Comparison of ENCODE assay signal across 8 cellular contexts in the genomic region with DNA sequence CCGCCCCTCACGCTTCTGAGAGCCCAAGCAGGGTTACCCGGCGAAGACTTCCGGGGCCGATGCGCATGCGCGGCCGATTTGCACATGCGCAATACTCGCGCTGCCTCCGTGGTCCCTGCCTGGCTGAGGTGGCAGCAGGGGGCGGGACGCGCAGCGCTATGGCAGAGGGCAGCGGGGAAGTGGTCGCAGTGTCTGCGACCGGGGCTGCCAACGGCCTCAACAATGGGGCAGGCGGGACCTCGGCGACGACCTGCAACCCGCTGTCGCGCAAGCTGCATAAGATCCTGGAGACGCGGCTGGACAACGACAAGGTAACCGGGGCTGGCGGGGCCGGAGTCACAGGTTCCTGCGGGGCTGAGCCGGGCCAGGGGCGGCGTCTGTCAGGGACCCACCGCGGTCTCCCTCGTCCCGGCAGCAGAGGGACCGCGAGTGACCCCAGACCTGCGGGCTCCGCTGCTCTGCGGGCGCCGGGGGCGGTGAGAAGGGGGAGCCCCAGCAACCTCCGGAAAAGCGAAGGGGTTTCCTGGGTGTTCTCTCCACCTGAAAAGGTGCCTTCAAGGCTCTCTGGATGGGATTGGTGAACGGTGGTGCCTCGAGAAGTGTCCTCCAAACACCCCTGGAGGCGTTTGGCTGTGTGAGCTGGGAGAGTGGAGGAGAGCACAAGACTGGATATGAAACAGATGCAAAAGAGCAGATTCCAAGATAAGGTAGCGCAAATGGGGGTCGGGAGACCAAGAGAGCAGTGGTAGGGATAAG. TPM values are rescaled to one million over a fixed set of nuclear protein-coding genes. Genes with fewer than 3 reads are reported as not detected.
DNase-seq lines count a peak whose midpoint lies in the region; ATAC-seq and TF ChIP-seq lines count a peak whose summit lies in the region.

A gene (plus strand): TSS at position 94 of the 756 bp plus-strand sequence. CDS start 65 bp downstream, at position 159.

- POLR2A ChIA-PET in naive thymus-derived CD4-positive, alpha-beta T cell (lab: Charles Lee) = interaction anchor here (0.6 to 0.7 kb wide), 2 partner anchors 336 to 1156 kb away, joined by 3 read pairs; no protein-coding TSS in a partner anchor

- peak within 1 kb of the TSS; percentile 57 to 80 (median 68) for H3K27ac ChIP-seq in Peyer's patch
- peak within 1 kb of the TSS; percentile 9 for H3K27ac ChIP-seq in fibroblast of lung (ENCODE audit: insufficient read depth, low read length)
- peak within 1 kb of the TSS; percentile 79 for H3K27ac ChIP-seq in naive thymus-derived CD4-positive, alpha-beta T cell (ENCODE audit: low read depth, low read length)

- CTCF ChIA-PET in naive thymus-derived CD4-positive, alpha-beta T cell (lab: Charles Lee) = interaction anchor here (0.6 kb wide), 1 partner anchor 620 kb away, joined by 3 read pairs; no protein-coding TSS in a partner anchor

- peaks cover 0 to 9% (median 6%) of the 10 kb centered on the region in 5 donors for H3K36me3 Mint-ChIP-seq in naive thymus-derived CD4-positive, alpha-beta T cell
- H3K36me3 Mint-ChIP-seq in stimulated activated memory B cell treated with anti-CD40 and anti-IgM and Interleukin-4, amounts not matched to agents 10 μg/mL and 1 μg/mL and 100 μg/mL, for 72 hours = no peaks in the 10 kb centered on the region

- intact Hi-C loops in naive thymus-derived CD4-positive, alpha-beta T cell (cut with micrococcal nuclease) = loop anchor here (1.0 to 10.0 kb wide), 7 partner anchors 617 to 1608 kb away; a partner anchor contains a TSS

- H3K9ac ChIP-seq in fibroblast of lung (ENCODE audit: insufficient read depth, low read length) = peak within 1 kb of the TSS; percentile 66

- peak; percentile 86 for ATAC-seq in GM21737 (IDR thresholded peaks at IDR 0.05; ENCODE audit: unreplicated experiment)
- peak; percentile 93 for ATAC-seq in naive thymus-derived CD4-positive, alpha-beta T cell
- ATAC-seq in stimulated activated memory B cell treated with anti-CD40 and anti-IgM and Interleukin-4, amounts not matched to agents 10 μg/mL and 1 μg/mL and 100 μg/mL, for 72 hours = peak; percentile 95

- H3K4me1 ChIP-seq in Peyer's patch = peaks cover 0 to 11% (median 1%) of the 10 kb centered on the region in 4 donors
- no peaks in the 10 kb centered on the region for H3K4me1 ChIP-seq in fibroblast of lung (ENCODE audit: control insufficient read depth, extremely low read depth, insufficient read depth, low read length)
- H3K4me1 ChIP-seq in naive thymus-derived CD4-positive, alpha-beta T cell (ENCODE audit: control insufficient read depth in 2 of 2, insufficient read depth in 2 of 2, low read length in 2 of 2) = peaks cover 4 to 5% of the 10 kb centered on the region in 2 donors

- H3K4me3 Mint-ChIP-seq in naive thymus-derived CD4-positive, alpha-beta T cell = peak within 1 kb of the TSS; percentile 89 to 100 (median 96)
- H3K4me3 Mint-ChIP-seq in stimulated activated memory B cell treated with anti-CD40 and anti-IgM and Interleukin-4, amounts not matched to agents 10 μg/mL and 1 μg/mL and 100 μg/mL, for 72 hours = peak within 1 kb of the TSS; percentile 94

- peak within 1 kb of the TSS; percentile 81 for H3K4me2 ChIP-seq in fibroblast of lung (ENCODE audit: extremely low read depth, insufficient read depth, low read length)

- TF ChIP-seq POLR2A in Peyer's patch (IDR thresholded peaks at IDR 0.05) = peak in 1 of 2 donors; percentile 27

- H3K27me3 Mint-ChIP-seq in naive thymus-derived CD4-positive, alpha-beta T cell = peaks cover 0 to 14% (median 4%) of the 10 kb centered on the region in 5 donors
- no peaks in the 10 kb centered on the region for H3K27me3 Mint-ChIP-seq in stimulated activated memory B cell treated with anti-CD40 and anti-IgM and Interleukin-4, amounts not matched to agents 10 μg/mL and 1 μg/mL and 100 μg/mL, for 72 hours

- DNase-seq in EH (ENCODE audit: low read depth) = peak; percentile 83
- peak; percentile 90 for DNase-seq in KG1 (lab: John Stamatoyannopoulos, UW)
- DNase-seq in Peyer's patch = peak; percentile 88 to 97 (median 91)
- peak; percentile 94 for DNase-seq in activated T-helper 1 cell treated with Interleukin-2 at 50 U/mL for 16 hours (ENCODE audit: low read depth)
- peak; percentile 77 to 84 for DNase-seq in fibroblast of lung (ENCODE audit: low read depth in 2 of 2)
- DNase-seq in naive thymus-derived CD4-positive, alpha-beta T cell = peak; percentile 88 to 99 (median 94)

- H3K4me3 ChIP-seq in Peyer's patch (peak within 1 kb of the TSS; percentile 75 to 94 (median 80)), fibroblast of lung (replicated peaks in 1 of 4; ENCODE audit: control extremely low read depth in 1 of 4, insufficient read depth in 1 of 4, low read depth in 3 of 4, low read length in 4 of 4) (peak within 1 kb of the TSS; percentile 80 to 94 (median 92))
- H3K4me3 ChIP-seq in naive thymus-derived CD4-positive, alpha-beta T cell (ENCODE audit: low read length) = peak within 1 kb of the TSS; percentile 79

- peak within 1 kb of the TSS; percentile 97 for H2AFZ ChIP-seq in fibroblast of lung (ENCODE audit: low read length)

- H3K27ac Mint-ChIP-seq in naive thymus-derived CD4-positive, alpha-beta T cell = peak within 1 kb of the TSS; percentile 79 to 97 (median 90)
- peak within 1 kb of the TSS; percentile 90 for H3K27ac Mint-ChIP-seq in stimulated activated memory B cell treated with anti-CD40 and anti-IgM and Interleukin-4, amounts not matched to agents 10 μg/mL and 1 μg/mL and 100 μg/mL, for 72 hours

- no peaks in the 10 kb centered on the region for H3K27me3 ChIP-seq in Peyer's patch
- H3K27me3 ChIP-seq in fibroblast of lung (ENCODE audit: control insufficient read depth, insufficient read depth, low read length) = no peaks in the 10 kb centered on the region
- H3K27me3 ChIP-seq in naive thymus-derived CD4-positive, alpha-beta T cell (ENCODE audit: control insufficient read depth in 2 of 2, insufficient read depth in 2 of 2, low read length in 2 of 2) = no peaks in the 10 kb centered on the region

- H3K36me3 ChIP-seq in Peyer's patch = no peaks in the 10 kb centered on the region
- H3K36me3 ChIP-seq in fibroblast of lung (ENCODE audit: control insufficient read depth, insufficient read depth, low read length) = no peaks in the 10 kb centered on the region
- peaks cover 0 to 7% (median 5%) of the 10 kb centered on the region in 3 experiments for H3K36me3 ChIP-seq in naive thymus-derived CD4-positive, alpha-beta T cell (ENCODE audit: control insufficient read depth in 2 of 3, insufficient read depth in 3 of 3, low read length in 3 of 3)

- peaks cover 3% of the 10 kb centered on the region for H3K79me2 ChIP-seq in fibroblast of lung (ENCODE audit: control insufficient read depth, insufficient read depth, low read length)

- peaks cover 19 to 46% (median 43%) of the 10 kb centered on the region in 7 donors for H3K4me1 Mint-ChIP-seq in naive thymus-derived CD4-positive, alpha-beta T cell
- H3K4me1 Mint-ChIP-seq in stimulated activated memory B cell treated with anti-CD40 and anti-IgM and Interleukin-4, amounts not matched to agents 10 μg/mL and 1 μg/mL and 100 μg/mL, for 72 hours = peaks cover 33% of the 10 kb centered on the region

- H3K9me3 ChIP-seq in Peyer's patch (no peaks in the 10 kb centered on the region), fibroblast of lung (ENCODE audit: control insufficient read depth, insufficient read depth, low read depth, low read length) (no peaks in the 10 kb centered on the region)
- H3K9me3 ChIP-seq in naive thymus-derived CD4-positive, alpha-beta T cell (ENCODE audit: control insufficient read depth in 2 of 3, low read length in 3 of 3) = no peaks in the 10 kb centered on the region

- H4K20me1 ChIP-seq in fibroblast of lung (ENCODE audit: control insufficient read depth, extremely low read depth, insufficient read depth, low read length) = no peaks in the 10 kb centered on the region

- H3K9me3 Mint-ChIP-seq in naive thymus-derived CD4-positive, alpha-beta T cell = peaks cover 0 to 8% (median 0%) of the 10 kb centered on the region in 11 donors
- H3K9me3 Mint-ChIP-seq in stimulated activated memory B cell treated with anti-CD40 and anti-IgM and Interleukin-4, amounts not matched to agents 10 μg/mL and 1 μg/mL and 100 μg/mL, for 72 hours = no peaks in the 10 kb centered on the region

- TF ChIP-seq CTCF in Peyer's patch (IDR thresholded peaks at IDR 0.05) (no peak), fibroblast of lung (conservative IDR thresholded peaks at IDR 0.05 in 1 of 2, IDR thresholded peaks at IDR 0.05 in 1 of 2; ENCODE audit: low read depth in 1 of 2, low read length in 2 of 2) (no peak)

RNA-seq across cellular contexts. Expression of the gene that starts here (rescaled TPM):
- total RNA-seq in Peyer's patch (10 to 100 TPM; 11.1 to 61.9 (median 21.5) TPM), fibroblast of lung (24.4 and 28.9 TPM in 2 replicates)
- polyA plus RNA-seq in fibroblast of lung = 18.6 and 44.8 TPM in 2 replicates
- 9.7 and 21.1 TPM in 2 replicates for polyA plus RNA-seq in fibroblast of lung (2012)
- polyA minus RNA-seq in fibroblast of lung (ENCODE audit: low replicate concordance) = 4.2 and 5.2 TPM in 2 replicates
- total RNA-seq in naive thymus-derived CD4-positive, alpha-beta T cell = 10 to 100 TPM; 19.4 to 41.6 (median 32.3) TPM
- polyA plus RNA-seq in naive thymus-derived CD4-positive, alpha-beta T cell = 10 to 100 TPM; 18.1 to 20.3 TPM

Comparison
In these comparisons a context has a peak if more than half of its experiments do, and no peak if none do; other contexts are left out.
1. Peak in every context shown above with its lines: DNase-seq, ATAC-seq, H3K4me3 ChIP-seq and H3K27ac ChIP-seq.
2. H3K27ac ChIP-seq: peak in every context shown above with its lines; median percentile 79 in naive thymus-derived CD4-positive, alpha-beta T cell; 68 in Peyer's patch; 9 in fibroblast of lung.